9 cellular contexts compared by ENCODE assay signal in genomic region chr9:125701351-125701750, GRCh38. TPM values are rescaled to one million over a fixed set of nuclear protein-coding genes. Genes with fewer than 3 reads are reported as not detected.
DNase-seq lines count a peak whose midpoint lies in the region; ATAC-seq and TF ChIP-seq lines count a peak whose summit lies in the region.
"Had no signal": no experiment of that assay in that cellular context is flagged by ENCODE, and none has a peak within 500 bp of the region (broad histone marks: within the 10 kb centered on the region; RNA-seq: fewer than 3 reads in every experiment).

No MANE protein-coding gene starts in this region.

- peaks cover 51 to 52% of the 10 kb centered on the region in 2 donors for H3K4me1 Mint-ChIP-seq in natural killer cell treated with Interleukin-12 subunit alpha and Interleukin-12 subunit beta and Interleukin-15 and Interleukin-18, amount 100 ng/mL, for 72 hours (ENCODE audit: low read depth in 2 of 2)
- peaks cover 29 to 54% of the 10 kb centered on the region in 2 donors for H3K4me1 Mint-ChIP-seq in natural killer cell
- peaks cover 39% of the 10 kb centered on the region for H3K4me1 Mint-ChIP-seq in endodermal cell
- H3K4me1 Mint-ChIP-seq in stimulated activated naive CD8-positive, alpha-beta T cell treated with anti-CD3 and anti-CD28 coated beads, Interleukin-15, Interleukin-2, amounts not matched to agents 100 ng/mL and 50 ng/mL, for 24 hours (ENCODE audit: low read depth): peaks cover 84% of the 10 kb centered on the region

- no peaks in the 10 kb centered on the region for H3K36me3 Mint-ChIP-seq in natural killer cell treated with Interleukin-12 subunit alpha and Interleukin-12 subunit beta and Interleukin-15 and Interleukin-18, amount 100 ng/mL, for 72 hours
- no peaks in the 10 kb centered on the region for H3K36me3 Mint-ChIP-seq in natural killer cell
- H3K36me3 Mint-ChIP-seq in endodermal cell (ENCODE audit: low read depth): no peaks in the 10 kb centered on the region
- peaks cover 42% of the 10 kb centered on the region for H3K36me3 Mint-ChIP-seq in stimulated activated naive CD8-positive, alpha-beta T cell treated with anti-CD3 and anti-CD28 coated beads, Interleukin-15, Interleukin-2, amounts not matched to agents 100 ng/mL and 50 ng/mL, for 24 hours (ENCODE audit: low read depth)

- no peak for DNase-seq in natural killer cell treated with Interleukin-12 subunit alpha and Interleukin-12 subunit beta and Interleukin-15 and Interleukin-18, amount 100 ng/mL, for 72 hours (ENCODE audit: low spot score)
- DNase-seq in natural killer cell: no peak
- DNase-seq in endodermal cell: peak; percentile 63
- no peak for DNase-seq in GOT3 (lab: John Stamatoyannopoulos, UW)
- no peak for DNase-seq in NK-92 treated with Interleukin-12 subunit alpha and Interleukin-12 subunit beta, amount 100 ng/mL, for 24 hours (lab: John Stamatoyannopoulos, UW)
- no peak for DNase-seq in HAP-1 (ENCODE audit: low spot score in 2 of 2)
- DNase-seq: CD8-positive, alpha-beta memory T cell had no signal

- intact Hi-C loops in natural killer cell (cut with micrococcal nuclease): no loop called here

- peak overlapping the region; percentile 53; the same call in 1 of the 2 replicates for H3K4me2 ChIP-seq in KMS-11

- in situ Hi-C loops in HAP-1 (cut with MboI; ENCODE audit: low sequenced_read_pairs): no loop called here

- H3K79me2 ChIP-seq in KMS-11 (ENCODE audit: insufficient read depth, low read depth): peaks cover 69% of the 10 kb centered on the region

- H3K4me1 ChIP-seq in KMS-11 (ENCODE audit: low read depth, poor library complexity, severe bottlenecking) (peaks cover 36% of the 10 kb centered on the region), endodermal cell (ENCODE audit: control insufficient read depth, insufficient read depth, low read length) (peaks cover 9% of the 10 kb centered on the region), HAP-1 (peaks cover 8% of the 10 kb centered on the region)

- no peak overlapping the region for H3K27ac ChIP-seq in KMS-11
- H3K27ac ChIP-seq in endodermal cell (ENCODE audit: low read depth, low read length): no peak overlapping the region

- H3K9ac ChIP-seq in KMS-11: no peak overlapping the region
- no peak overlapping the region for H3K9ac ChIP-seq in endodermal cell (ENCODE audit: extremely low read depth, low read length, poor library complexity, severe bottlenecking)

- peak; percentile 86 to 89 for ATAC-seq in natural killer cell treated with Interleukin-12 subunit alpha and Interleukin-12 subunit beta and Interleukin-15 and Interleukin-18, amount 100 ng/mL, for 72 hours
- ATAC-seq in natural killer cell: no peak

- H3K27ac Mint-ChIP-seq in natural killer cell treated with Interleukin-12 subunit alpha and Interleukin-12 subunit beta and Interleukin-15 and Interleukin-18, amount 100 ng/mL, for 72 hours: peak overlapping the region; percentile 69 to 87
- no peak overlapping the region for H3K27ac Mint-ChIP-seq in natural killer cell
- peak overlapping the region; percentile 22 for H3K27ac Mint-ChIP-seq in endodermal cell
- H3K27ac Mint-ChIP-seq in stimulated activated naive CD8-positive, alpha-beta T cell treated with anti-CD3 and anti-CD28 coated beads, Interleukin-15, Interleukin-2, amounts not matched to agents 100 ng/mL and 50 ng/mL, for 24 hours: peak overlapping the region; percentile 78

- TF ChIP-seq CTCF in natural killer cell (IDR thresholded peaks at IDR 0.05) (no peak), KMS-11 (conservative IDR thresholded peaks at IDR 0.05; ENCODE audit: low read depth, low read length) (no peak), endodermal cell (conservative IDR thresholded peaks at IDR 0.05) (no peak)

- no peaks in the 10 kb centered on the region for H4K20me1 ChIP-seq in KMS-11 (ENCODE audit: insufficient read depth)

- 46 to 56% methylated on average over 3 to 6 of the region's 6 CpGs for WGBS in endodermal cell (ENCODE audit: insufficient coverage in 1 of 2, insufficient read length in 1 of 2), 2 experiments

- peak overlapping the region; percentile 65 for H3K4me3 Mint-ChIP-seq in natural killer cell treated with Interleukin-12 subunit alpha and Interleukin-12 subunit beta and Interleukin-15 and Interleukin-18, amount 100 ng/mL, for 72 hours
- H3K4me3 Mint-ChIP-seq in natural killer cell (no peak overlapping the region), endodermal cell (no peak overlapping the region)
- H3K4me3 Mint-ChIP-seq in stimulated activated naive CD8-positive, alpha-beta T cell treated with anti-CD3 and anti-CD28 coated beads, Interleukin-15, Interleukin-2, amounts not matched to agents 100 ng/mL and 50 ng/mL, for 24 hours: peak overlapping the region; percentile 47
- H3K4me3 Mint-ChIP-seq: CD8-positive, alpha-beta memory T cell had no signal

- no peaks in the 10 kb centered on the region for H3K27me3 Mint-ChIP-seq in natural killer cell treated with Interleukin-12 subunit alpha and Interleukin-12 subunit beta and Interleukin-15 and Interleukin-18, amount 100 ng/mL, for 72 hours
- no peaks in the 10 kb centered on the region for H3K27me3 Mint-ChIP-seq in natural killer cell (ENCODE audit: low read depth in 2 of 2)
- no peaks in the 10 kb centered on the region for H3K27me3 Mint-ChIP-seq in endodermal cell (ENCODE audit: insufficient read depth)
- no peaks in the 10 kb centered on the region for H3K27me3 Mint-ChIP-seq in stimulated activated naive CD8-positive, alpha-beta T cell treated with anti-CD3 and anti-CD28 coated beads, Interleukin-15, Interleukin-2, amounts not matched to agents 100 ng/mL and 50 ng/mL, for 24 hours
- H3K27me3 Mint-ChIP-seq: CD8-positive, alpha-beta memory T cell had no signal

- no peaks in the 10 kb centered on the region for H3K9me3 Mint-ChIP-seq in natural killer cell treated with Interleukin-12 subunit alpha and Interleukin-12 subunit beta and Interleukin-15 and Interleukin-18, amount 100 ng/mL, for 72 hours
- H3K9me3 Mint-ChIP-seq in natural killer cell (no peaks in the 10 kb centered on the region), endodermal cell (no peaks in the 10 kb centered on the region)
- H3K9me3 Mint-ChIP-seq in stimulated activated naive CD8-positive, alpha-beta T cell treated with anti-CD3 and anti-CD28 coated beads, Interleukin-15, Interleukin-2, amounts not matched to agents 100 ng/mL and 50 ng/mL, for 24 hours: no peaks in the 10 kb centered on the region
- H3K9me3 Mint-ChIP-seq: CD8-positive, alpha-beta memory T cell had no signal

- H2AFZ ChIP-seq in KMS-11 (ENCODE audit: low read depth): no peak overlapping the region

- H3K36me3 ChIP-seq in KMS-11 (ENCODE audit: insufficient read depth): no peaks in the 10 kb centered on the region
- no peaks in the 10 kb centered on the region for H3K36me3 ChIP-seq in endodermal cell (ENCODE audit: control insufficient read depth, insufficient read depth, low read length)
- H3K36me3 ChIP-seq in HAP-1 (replicated peaks): no peaks in the 10 kb centered on the region

- no peaks in the 10 kb centered on the region for H3K27me3 ChIP-seq in KMS-11 (ENCODE audit: insufficient read depth, low read depth)
- no peaks in the 10 kb centered on the region for H3K27me3 ChIP-seq in endodermal cell (ENCODE audit: control insufficient read depth, insufficient read depth, low read length, poor library complexity, severe bottlenecking)
- H3K27me3 ChIP-seq in HAP-1 (ENCODE audit: low read depth): no peaks in the 10 kb centered on the region

- H3K4me3 ChIP-seq in KMS-11 (IDR thresholded peaks at IDR 0.05; ENCODE audit: insufficient read depth, low read depth, low read length) (no peak overlapping the region), endodermal cell (ENCODE audit: low read length) (no peak overlapping the region), HAP-1 (no peak overlapping the region)

- H3K9me3 ChIP-seq in endodermal cell (ENCODE audit: control insufficient read depth, low read length) (no peaks in the 10 kb centered on the region), HAP-1 (no peaks in the 10 kb centered on the region)

RNA-seq across cellular contexts. Expression of gene MAPKAP1, which starts 5.7 kb away (rescaled TPM):
- 100 to 1,000 TPM in 1 of 2 donors, 10 to 100 TPM in 1; 83.7 to 115 TPM for total RNA-seq in natural killer cell treated with Interleukin-12 subunit alpha and Interleukin-12 subunit beta and Interleukin-15 and Interleukin-18, amount 100 ng/mL, for 72 hours
- total RNA-seq in natural killer cell (10 to 100 TPM; 51.1 to 73.0 (median 58.8) TPM), endodermal cell (10 to 100 TPM; 75.3 to 91.6 TPM)
- polyA plus RNA-seq in endodermal cell (2013, experiment 1 of 2): 52.4 TPM
- 56.3 TPM for polyA plus RNA-seq in endodermal cell (2013, experiment 2 of 2)

RNA-seq across cellular contexts. Expression of gene PBX3, which starts 45.8 kb away (rescaled TPM):
- 10 to 100 TPM; 21.4 to 40.2 TPM for total RNA-seq in natural killer cell treated with Interleukin-12 subunit alpha and Interleukin-12 subunit beta and Interleukin-15 and Interleukin-18, amount 100 ng/mL, for 72 hours
- total RNA-seq in natural killer cell (10 to 100 TPM; 42.1 to 46.9 (median 44.6) TPM), endodermal cell (10 to 100 TPM; 37.5 to 46.1 TPM)
- polyA plus RNA-seq in endodermal cell (2013, experiment 1 of 2): 107 TPM
- 101 TPM for polyA plus RNA-seq in endodermal cell (2013, experiment 2 of 2)

Comparison
In these comparisons a context has a peak if more than half of its experiments do, and no peak if none do; other contexts are left out.
1. ATAC-seq: peak in natural killer cell treated with Interleukin-12 subunit alpha and Interleukin-12 subunit beta and Interleukin-15 and Interleukin-18, amount 100 ng/mL, for 72 hours (2 of 2); none in natural killer cell (0 of 3).
2. H3K27ac Mint-ChIP-seq: peak in natural killer cell treated with Interleukin-12 subunit alpha and Interleukin-12 subunit beta and Interleukin-15 and Interleukin-18, amount 100 ng/mL, for 72 hours (2 of 2), endodermal cell (single experiment) and stimulated activated naive CD8-positive, alpha-beta T cell treated with anti-CD3 and anti-CD28 coated beads, Interleukin-15, Interleukin-2, amounts not matched to agents 100 ng/mL and 50 ng/mL, for 24 hours (single experiment); none in natural killer cell (0 of 2).
3. H3K4me3 Mint-ChIP-seq: peak in natural killer cell treated with Interleukin-12 subunit alpha and Interleukin-12 subunit beta and Interleukin-15 and Interleukin-18, amount 100 ng/mL, for 72 hours (single experiment) and stimulated activated naive CD8-positive, alpha-beta T cell treated with anti-CD3 and anti-CD28 coated beads, Interleukin-15, Interleukin-2, amounts not matched to agents 100 ng/mL and 50 ng/mL, for 24 hours (single experiment); none in natural killer cell (single experiment) and endodermal cell (single experiment).